ENCODE assay signal across 24 cellular contexts in genomic region chr2:26489213-26489850, GRCh38. TPM values are rescaled to one million over a fixed set of nuclear protein-coding genes. Genes with fewer than 3 reads are reported as not detected.
A peak's percentile ranks its signal among the peaks of the same experiment; 100 is the strongest.
DNase-seq lines count a peak whose midpoint lies in the region; ATAC-seq and TF ChIP-seq lines count a peak whose summit lies in the region.
"Had no signal": no experiment of that assay in that cellular context is flagged by ENCODE, and none has a peak within 500 bp of the region (broad histone marks: within the 10 kb centered on the region; RNA-seq: fewer than 3 reads in every experiment).

No MANE protein-coding gene starts in this region.

- peaks cover 30% of the 10 kb centered on the region for H3K4me1 Mint-ChIP-seq in activated naive CD8-positive, alpha-beta T cell treated with anti-CD3 and anti-CD28 coated beads, Interleukin-2, amount 10 ng/mL, durations not matched to agents 7 days and 5 days
- H3K4me1 Mint-ChIP-seq in activated naive CD8-positive, alpha-beta T cell treated with anti-CD3 and anti-CD28 coated beads, Interleukin-2, amount 50 U/mL, for 24 hours = peaks cover 3% of the 10 kb centered on the region
- peaks cover 3% of the 10 kb centered on the region for H3K4me1 Mint-ChIP-seq in activated CD4-positive, alpha-beta memory T cell treated with anti-CD3 and anti-CD28 coated beads for 36 hours (ENCODE audit: low read depth)

- no peaks in the 10 kb centered on the region for H3K36me3 Mint-ChIP-seq in activated naive CD8-positive, alpha-beta T cell treated with anti-CD3 and anti-CD28 coated beads, Interleukin-2, amount 10 ng/mL, durations not matched to agents 7 days and 5 days
- no peaks in the 10 kb centered on the region for H3K36me3 Mint-ChIP-seq in activated naive CD8-positive, alpha-beta T cell treated with anti-CD3 and anti-CD28 coated beads, Interleukin-2, amount 50 U/mL, for 24 hours (ENCODE audit: low read depth)
- H3K36me3 Mint-ChIP-seq in activated CD4-positive, alpha-beta memory T cell treated with anti-CD3 and anti-CD28 coated beads for 36 hours = no peaks in the 10 kb centered on the region
- H3K36me3 Mint-ChIP-seq: CD14-positive monocyte; CD4-positive, alpha-beta memory T cell had no signal

- DNase-seq in activated naive CD8-positive, alpha-beta T cell treated with anti-CD3 and anti-CD28 coated beads, Interleukin-2, amount 10 ng/mL, durations not matched to agents 7 days and 5 days = no peak
- DNase-seq in activated naive CD8-positive, alpha-beta T cell treated with anti-CD3 and anti-CD28 coated beads, Interleukin-2, amount 50 U/mL, for 24 hours = no peak
- DNase-seq in RWPE2 (ENCODE audit: low spot score) = no peak
- peak; percentile 40 for DNase-seq in lower lobe of right lung
- DNase-seq in activated CD4-positive, alpha-beta memory T cell treated with anti-CD3 and anti-CD28 coated beads for 36 hours = no peak
- no peak for DNase-seq in mesenteric fat pad (ENCODE audit: low spot score)
- no peak for DNase-seq in NCI-H510A (lab: John Stamatoyannopoulos, UW)
- DNase-seq: 8988T, ACHN, AML-193, BE2C, Calu3, COR-L47, DMS53, DMS79 treated with DMSO at 0.1 percent for 48 hours, GF-D8, GOT3, H7, HCEC 1CT had no signal

- no peaks in the 10 kb centered on the region for H3K27me3 Mint-ChIP-seq in activated naive CD8-positive, alpha-beta T cell treated with anti-CD3 and anti-CD28 coated beads, Interleukin-2, amount 10 ng/mL, durations not matched to agents 7 days and 5 days
- H3K27me3 Mint-ChIP-seq in activated naive CD8-positive, alpha-beta T cell treated with anti-CD3 and anti-CD28 coated beads, Interleukin-2, amount 50 U/mL, for 24 hours = no peaks in the 10 kb centered on the region
- peaks cover 2% of the 10 kb centered on the region for H3K27me3 Mint-ChIP-seq in activated CD4-positive, alpha-beta memory T cell treated with anti-CD3 and anti-CD28 coated beads for 36 hours

- TF ChIP-seq CTCF in RWPE2 (IDR thresholded peaks at IDR 0.05; ENCODE audit: poor library complexity, severe bottlenecking) = no peak
- no peak for TF ChIP-seq CTCF in lower lobe of right lung (IDR thresholded peaks at IDR 0.05)

- H3K36me3 ChIP-seq in RWPE2 (ENCODE audit: low read depth) = no peaks in the 10 kb centered on the region
- no peaks in the 10 kb centered on the region for H3K36me3 ChIP-seq in lower lobe of right lung
- H3K36me3 ChIP-seq: BE2C; BLaER1 treated with 17β-estradiol and CSF1 and Interleukin-3, amounts not matched to agents 10 nM and 100 nM had no signal

- H3K4me3 ChIP-seq in RWPE2 (ENCODE audit: severe bottlenecking) (no peak overlapping the region), lower lobe of right lung (no peak overlapping the region)
- H3K4me3 ChIP-seq: A549; BLaER1 treated with 17β-estradiol and CSF1 and Interleukin-3, amounts not matched to agents 10 nM and 100 nM had no signal

- H3K9me3 ChIP-seq in RWPE2 (ENCODE audit: severe bottlenecking) (no peaks in the 10 kb centered on the region), lower lobe of right lung (no peaks in the 10 kb centered on the region)
- H3K9me3 ChIP-seq: A549; BE2C; BLaER1 treated with 17β-estradiol and CSF1 and Interleukin-3, amounts not matched to agents 10 nM and 100 nM had no signal

- CTCF ChIA-PET in activated CD4-positive, alpha-beta memory T cell treated with anti-CD3 and anti-CD28 coated beads for 36 hours (lab: Charles Lee) = no interaction called here

- intact Hi-C loops in lower lobe of right lung (cut with DNase I) = no loop called here
- intact Hi-C loops in activated CD4-positive, alpha-beta memory T cell treated with anti-CD3 and anti-CD28 coated beads for 36 hours (cut with micrococcal nuclease) = no loop called here

- no peaks in the 10 kb centered on the region for H3K27me3 ChIP-seq in RWPE2 (ENCODE audit: insufficient read depth, poor library complexity, severe bottlenecking)
- H3K27me3 ChIP-seq in lower lobe of right lung (ENCODE audit: low read depth) = no peaks in the 10 kb centered on the region
- H3K27me3 ChIP-seq: BE2C; BLaER1 treated with 17β-estradiol and CSF1 and Interleukin-3, amounts not matched to agents 10 nM and 100 nM had no signal

- H3K4me3 Mint-ChIP-seq in activated naive CD8-positive, alpha-beta T cell treated with anti-CD3 and anti-CD28 coated beads, Interleukin-2, amount 10 ng/mL, durations not matched to agents 7 days and 5 days = no peak overlapping the region
- no peak overlapping the region for H3K4me3 Mint-ChIP-seq in activated naive CD8-positive, alpha-beta T cell treated with anti-CD3 and anti-CD28 coated beads, Interleukin-2, amount 50 U/mL, for 24 hours
- no peak overlapping the region for H3K4me3 Mint-ChIP-seq in activated CD4-positive, alpha-beta memory T cell treated with anti-CD3 and anti-CD28 coated beads for 36 hours
- H3K4me3 Mint-ChIP-seq: CD14-positive monocyte; CD4-positive, alpha-beta memory T cell had no signal

- peak overlapping the region; percentile 74 for H3K27ac Mint-ChIP-seq in activated naive CD8-positive, alpha-beta T cell treated with anti-CD3 and anti-CD28 coated beads, Interleukin-2, amount 10 ng/mL, durations not matched to agents 7 days and 5 days
- no peak overlapping the region for H3K27ac Mint-ChIP-seq in activated naive CD8-positive, alpha-beta T cell treated with anti-CD3 and anti-CD28 coated beads, Interleukin-2, amount 50 U/mL, for 24 hours
- H3K27ac Mint-ChIP-seq in activated CD4-positive, alpha-beta memory T cell treated with anti-CD3 and anti-CD28 coated beads for 36 hours = no peak overlapping the region
- H3K27ac Mint-ChIP-seq: CD4-positive, alpha-beta memory T cell had no signal

- H3K27ac ChIP-seq in RWPE2 (ENCODE audit: poor library complexity, severe bottlenecking) (no peak overlapping the region), lower lobe of right lung (no peak overlapping the region)
- H3K27ac ChIP-seq: A549; BLaER1 treated with 17β-estradiol and CSF1 and Interleukin-3, amounts not matched to agents 10 nM and 100 nM had no signal

- H3K4me1 ChIP-seq in RWPE2 (ENCODE audit: insufficient read depth, poor library complexity, severe bottlenecking) (no peaks in the 10 kb centered on the region), lower lobe of right lung (no peaks in the 10 kb centered on the region)
- H3K4me1 ChIP-seq: A549, BE2C had no signal

- no peak for ATAC-seq in activated naive CD8-positive, alpha-beta T cell treated with anti-CD3 and anti-CD28 coated beads, Interleukin-2, amount 10 ng/mL, durations not matched to agents 7 days and 5 days (ENCODE audit: low read depth)
- ATAC-seq in activated naive CD8-positive, alpha-beta T cell treated with anti-CD3 and anti-CD28 coated beads, Interleukin-2, amount 50 U/mL, for 24 hours = no peak
- ATAC-seq in RWPE2 (ENCODE audit: low read depth) (peak; percentile 24; the same call in 1 of the 3 replicates), lower lobe of right lung (no peak)

- POLR2A ChIA-PET in activated naive CD8-positive, alpha-beta T cell treated with anti-CD3 and anti-CD28 coated beads, Interleukin-2, amount 10 ng/mL, durations not matched to agents 7 days and 5 days (lab: Charles Lee) = no interaction called here
- POLR2A ChIA-PET in activated CD4-positive, alpha-beta memory T cell treated with anti-CD3 and anti-CD28 coated beads for 36 hours (lab: Charles Lee) = no interaction called here

- H3K9me3 Mint-ChIP-seq in activated naive CD8-positive, alpha-beta T cell treated with anti-CD3 and anti-CD28 coated beads, Interleukin-2, amount 10 ng/mL, durations not matched to agents 7 days and 5 days = no peaks in the 10 kb centered on the region
- no peaks in the 10 kb centered on the region for H3K9me3 Mint-ChIP-seq in activated naive CD8-positive, alpha-beta T cell treated with anti-CD3 and anti-CD28 coated beads, Interleukin-2, amount 50 U/mL, for 24 hours
- H3K9me3 Mint-ChIP-seq in activated CD4-positive, alpha-beta memory T cell treated with anti-CD3 and anti-CD28 coated beads for 36 hours = no peaks in the 10 kb centered on the region
- H3K9me3 Mint-ChIP-seq: CD4-positive, alpha-beta memory T cell had no signal

RNA-seq across cellular contexts. Expression of gene OTOF, which starts 11.4 kb away (rescaled TPM):
- total RNA-seq in activated naive CD8-positive, alpha-beta T cell treated with anti-CD3 and anti-CD28 coated beads, Interleukin-2, amount 10 ng/mL, durations not matched to agents 7 days and 5 days = 10 to 100 TPM; 58.0 to 59.9 TPM
- total RNA-seq in lower lobe of right lung = 0.35 TPM
- 1 to 10 TPM; 1.6 to 1.9 TPM for total RNA-seq in activated CD4-positive, alpha-beta memory T cell treated with anti-CD3 and anti-CD28 coated beads for 36 hours
- 0.26 TPM for total RNA-seq in mesenteric fat pad
- total RNA-seq: Calu3, Daoy had no signal

Comparison
In these comparisons a context has a peak if more than half of its experiments do, and no peak if none do; other contexts are left out.
1. RNA of gene OTOF, which starts 11.4 kb away (total RNA-seq): 58.0 to 59.9 TPM in activated naive CD8-positive, alpha-beta T cell treated with anti-CD3 and anti-CD28 coated beads, Interleukin-2, amount 10 ng/mL, durations not matched to agents 7 days and 5 days; 1.6 to 1.9 TPM in activated CD4-positive, alpha-beta memory T cell treated with anti-CD3 and anti-CD28 coated beads for 36 hours, 0.35 TPM in lower lobe of right lung (single experiment) and 0.26 TPM in mesenteric fat pad (single experiment); every median in the first group is over 10 times any median in the second.